In genomic region chr10:96367470-96367869, GRCh38 we compare ENCODE assay signal across 27 cellular contexts. TPM values are rescaled to one million over a fixed set of nuclear protein-coding genes. Genes with fewer than 3 reads are reported as not detected.
"Had no signal": no experiment of that assay in that cellular context is flagged by ENCODE, and none has a peak within 500 bp of the region (broad histone marks: within the 10 kb centered on the region; RNA-seq: fewer than 3 reads in every experiment).

No MANE protein-coding gene starts in this region.

- H3K9ac ChIP-seq: neural progenitor cell, parathyroid adenoma had no signal

- H3K36me3 ChIP-seq: colonic mucosa, esophagus squamous epithelium, left lung, lower lobe of right lung, neural progenitor cell, sigmoid colon, tibial artery had no signal

- H3K4me1 ChIP-seq: colonic mucosa, left lung, lower lobe of right lung, parathyroid adenoma, sigmoid colon, testis had no signal

- H3K27ac ChIP-seq: colonic mucosa, esophagus squamous epithelium, left lung, lower lobe of right lung, neural progenitor cell, parathyroid adenoma, sigmoid colon, testis, tibial artery had no signal

- ATAC-seq: left lung; lower lobe of right lung; mucosa of descending colon; naive thymus-derived CD4-positive, alpha-beta T cell; stimulated activated effector memory CD8-positive, alpha-beta T cell treated with anti-CD3 and anti-CD28 coated beads, Interleukin-12 subunit alpha, Interleukin-12 subunit beta, amount 100 ng/mL, for 72 hours had no signal

- H3K4me2 ChIP-seq: neural progenitor cell had no signal

- H2AFZ ChIP-seq: neural progenitor cell, parathyroid adenoma had no signal

- H3K79me2 ChIP-seq: parathyroid adenoma had no signal

- H3K4me3 ChIP-seq: colonic mucosa, esophagus squamous epithelium, left lung, lower lobe of right lung, mucosa of descending colon, neural progenitor cell, sigmoid colon, testis, tibial artery had no signal

- H3K9me3 ChIP-seq: colonic mucosa, esophagus squamous epithelium, left lung, lower lobe of right lung, mucosa of descending colon, sigmoid colon, testis, tibial artery had no signal

- H3K27me3 ChIP-seq: colonic mucosa, left lung, neural progenitor cell, sigmoid colon, testis, tibial artery had no signal

- DNase-seq: colonic mucosa; dermis blood vessel endothelial cell; effector memory CD4-positive, alpha-beta T cell; erythroblast; esophagus squamous epithelium; foreskin melanocyte; glutamatergic neuron; left lung; lower lobe of right lung; mucosa of descending colon; naive thymus-derived CD4-positive, alpha-beta T cell; sigmoid colon; stimulated activated CD4-positive, alpha-beta T cell treated with anti-CD3 and anti-CD28 coated beads, Interleukin-2, amount 100 ng/mL, for 24 hours; stimulated activated CD4-positive, alpha-beta T cell treated with anti-CD3 and anti-CD28 coated beads, Interleukin-4, amount 100 ng/mL, for 24 hours; stimulated activated naive CD4-positive, alpha-beta T cell treated with Interleukin-2 at 50 U/mL for 16 hours; testis; tibial artery had no signal

RNA-seq across cellular contexts. Expression of gene OPALIN, which starts 8.7 kb away (rescaled TPM):
- total RNA-seq: chondrocyte; colonic mucosa; dermis blood vessel endothelial cell; esophagus squamous epithelium; left lung; lower lobe of right lung; mesothelial cell of epicardium; mucosa of descending colon; naive thymus-derived CD4-positive, alpha-beta T cell; osteoblast; progenitor cell of endocrine pancreas; sigmoid colon; skeletal muscle tissue; testis; urinary bladder had no signal
- polyA plus RNA-seq: keratinocyte; naive thymus-derived CD4-positive, alpha-beta T cell; sigmoid colon; urinary bladder had no signal
